ENCODE assay signal across 8 cellular contexts in the genomic region with DNA sequence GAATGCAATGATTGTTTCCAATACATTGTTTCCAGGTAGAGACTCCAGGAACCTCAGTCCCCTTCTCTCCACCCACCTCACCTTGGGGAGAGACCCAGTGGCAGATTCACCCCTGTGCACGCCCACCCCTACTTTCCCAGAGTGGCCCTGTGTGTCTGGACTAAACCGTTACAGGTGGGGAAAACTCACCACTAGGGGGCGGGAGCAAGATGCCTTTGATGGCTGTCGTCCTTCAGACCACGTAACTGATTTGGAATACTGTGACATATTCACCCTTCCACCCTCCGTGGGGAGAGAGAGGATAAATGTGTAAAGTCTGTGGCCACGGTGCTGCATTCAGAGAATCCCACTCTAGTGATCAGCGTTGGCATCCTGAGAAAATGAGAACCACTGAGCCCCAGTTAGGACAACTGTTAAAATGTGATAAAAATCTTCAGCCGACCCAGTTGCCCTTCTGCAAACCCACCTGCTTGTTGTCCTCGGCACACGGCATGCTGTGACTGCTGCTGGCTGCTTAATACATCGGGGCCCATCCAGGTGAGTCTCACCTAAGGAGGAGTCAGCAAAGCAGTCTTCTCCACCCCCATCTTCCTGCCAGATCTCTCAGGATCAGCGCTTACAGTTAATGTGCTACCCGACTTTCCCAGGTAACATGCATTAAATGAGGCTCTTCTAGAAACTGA. TPM values are rescaled to one million over a fixed set of nuclear protein-coding genes. Genes with fewer than 3 reads are reported as not detected.
DNase-seq lines count a peak whose midpoint lies in the region; ATAC-seq and TF ChIP-seq lines count a peak whose summit lies in the region.

No MANE protein-coding gene starts in this region.

- peak; percentile 3 for DNase-seq in NCI-H2196 treated with DMSO at 0.1 percent for 48 hours (lab: John Stamatoyannopoulos, UW; ENCODE audit: unreplicated experiment)
- peak; percentile 74 to 79 for DNase-seq in activated CD4-positive, alpha-beta T cell treated with anti-CD3 and anti-CD28 coated beads for 24 hours (ENCODE audit: low read depth in 2 of 2)
- DNase-seq in cerebellum (ENCODE audit: low spot score) = peak; percentile 79
- peak; percentile 90 for DNase-seq in left kidney (ENCODE audit: low read depth, low spot score)
- DNase-seq in stimulated activated CD4-positive, alpha-beta T cell treated with anti-CD3 and anti-CD28 coated beads, Interleukin-4, amount 100 ng/mL, for 48 hours (ENCODE audit: low read depth in 2 of 2) = peak; percentile 81 to 86

- ATAC-seq in HG02642 (IDR thresholded peaks at IDR 0.05; ENCODE audit: poor library complexity, unreplicated experiment) (peak; percentile 75), HG03457 (IDR thresholded peaks at IDR 0.05; ENCODE audit: unreplicated experiment) (no peak)

- TF ChIP-seq CTCF in GM12872 (IDR thresholded peaks at IDR 0.05; ENCODE audit: insufficient read depth, low read depth, low read length) = peak; percentile 92

RNA-seq across cellular contexts. Expression of a gene that starts 41.5 kb away (rescaled TPM):
- 35.0 TPM for total RNA-seq in cerebellum

Comparison
In these comparisons a context has a peak if more than half of its experiments do, and no peak if none do; other contexts are left out.
1. DNase-seq: peak in every context shown above with its lines; median percentile 90 in left kidney; 84 in stimulated activated CD4-positive, alpha-beta T cell treated with anti-CD3 and anti-CD28 coated beads, Interleukin-4, amount 100 ng/mL, for 48 hours; 79 in cerebellum; 76 in activated CD4-positive, alpha-beta T cell treated with anti-CD3 and anti-CD28 coated beads for 24 hours; 3 in NCI-H2196 treated with DMSO at 0.1 percent for 48 hours.